Comparison of ENCODE assay signal across 15 cellular contexts in the genomic region with DNA sequence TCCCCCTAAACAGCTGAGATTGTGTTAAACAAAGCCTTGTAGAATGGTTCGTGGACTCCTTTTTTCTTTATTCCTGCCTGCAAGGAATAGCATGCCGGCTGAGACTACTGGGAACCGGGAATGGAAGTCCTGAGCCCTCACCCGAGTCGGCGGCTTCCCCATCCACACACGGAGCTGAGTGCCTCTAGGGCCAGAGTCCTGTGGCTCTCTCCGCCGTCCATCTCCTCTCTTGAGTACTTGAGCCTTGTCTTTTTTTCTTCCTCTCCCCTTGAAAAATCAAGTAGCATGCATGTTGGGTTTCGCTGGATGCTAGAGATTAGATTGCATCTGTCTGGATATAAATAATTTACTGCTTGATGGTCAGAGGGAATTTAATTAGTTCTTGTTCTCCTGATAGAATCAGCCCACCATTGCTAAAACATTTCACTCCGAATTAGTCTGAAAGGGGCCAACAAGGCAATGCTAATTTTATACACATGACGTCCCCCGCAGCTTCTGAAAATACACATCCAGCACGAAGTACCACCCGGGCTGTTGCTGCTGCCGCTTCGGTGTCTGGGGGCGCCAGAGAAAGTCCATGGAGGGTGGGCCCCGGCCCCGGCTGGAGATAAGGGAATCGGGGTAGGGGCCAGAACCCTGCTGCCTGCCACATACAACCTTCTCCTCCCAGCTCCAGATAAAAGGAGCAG. TPM values are rescaled to one million over a fixed set of nuclear protein-coding genes. Genes with fewer than 3 reads are reported as not detected.
"Had no signal": no experiment of that assay in that cellular context is flagged by ENCODE, and none has a peak within 500 bp of the region (broad histone marks: within the 10 kb centered on the region; RNA-seq: fewer than 3 reads in every experiment).

No MANE protein-coding gene starts in this region.

- H3K27ac ChIP-seq: gastroesophageal sphincter, neural progenitor cell, pancreas, transverse colon, VCaP had no signal

- H3K36me3 ChIP-seq: gastroesophageal sphincter, neural progenitor cell, pancreas, transverse colon had no signal

- H3K36me3 Mint-ChIP-seq: activated naive CD8-positive, alpha-beta T cell treated with anti-CD3 and anti-CD28 coated beads, Interleukin-2, amount 10 ng/mL, durations not matched to agents 7 days and 5 days; neural progenitor cell; T-cell had no signal

- H3K9ac ChIP-seq: neural progenitor cell had no signal

- DNase-seq: activated CD4-positive, alpha-beta memory T cell treated with anti-CD3 and anti-CD28 coated beads, Interleukin-2, amount 10 ng/mL, durations not matched to agents 7 days and 5 days; activated gamma-delta T cell; activated naive CD8-positive, alpha-beta T cell treated with anti-CD3 and anti-CD28 coated beads, Interleukin-2, amount 10 ng/mL, durations not matched to agents 7 days and 5 days; activated T-cell treated with anti-CD3 and anti-CD28 coated beads, Interleukin-2, amount 50 U/mL, for 48 hours; pancreas; small intestine; T-cell; T1000; transverse colon had no signal

- ATAC-seq: gastroesophageal sphincter, pancreas, T-cell had no signal

- H3K4me3 ChIP-seq: gastroesophageal sphincter, neural progenitor cell, pancreas, transverse colon had no signal

- H3K4me1 ChIP-seq: gastroesophageal sphincter, pancreas, transverse colon had no signal

- H3K9me3 ChIP-seq: gastroesophageal sphincter, pancreas, transverse colon had no signal

- H3K27me3 ChIP-seq: neural progenitor cell had no signal

- H3K9me3 Mint-ChIP-seq: activated CD4-positive, alpha-beta memory T cell treated with anti-CD3 and anti-CD28 coated beads, Interleukin-2, amount 10 ng/mL, durations not matched to agents 7 days and 5 days; activated naive CD8-positive, alpha-beta T cell treated with anti-CD3 and anti-CD28 coated beads, Interleukin-2, amount 10 ng/mL, durations not matched to agents 7 days and 5 days; neural progenitor cell; T-cell had no signal

- H3K27ac Mint-ChIP-seq: activated CD4-positive, alpha-beta memory T cell treated with anti-CD3 and anti-CD28 coated beads, Interleukin-2, amount 10 ng/mL, durations not matched to agents 7 days and 5 days; activated naive CD8-positive, alpha-beta T cell treated with anti-CD3 and anti-CD28 coated beads, Interleukin-2, amount 10 ng/mL, durations not matched to agents 7 days and 5 days; neural progenitor cell; T-cell had no signal

- H3K4me3 Mint-ChIP-seq: activated CD4-positive, alpha-beta memory T cell treated with anti-CD3 and anti-CD28 coated beads, Interleukin-2, amount 10 ng/mL, durations not matched to agents 7 days and 5 days; activated naive CD8-positive, alpha-beta T cell treated with anti-CD3 and anti-CD28 coated beads, Interleukin-2, amount 10 ng/mL, durations not matched to agents 7 days and 5 days; neural progenitor cell; T-cell had no signal

- H3K4me2 ChIP-seq: neural progenitor cell had no signal

- H3K4me1 Mint-ChIP-seq: activated CD4-positive, alpha-beta memory T cell treated with anti-CD3 and anti-CD28 coated beads, Interleukin-2, amount 10 ng/mL, durations not matched to agents 7 days and 5 days; activated naive CD8-positive, alpha-beta T cell treated with anti-CD3 and anti-CD28 coated beads, Interleukin-2, amount 10 ng/mL, durations not matched to agents 7 days and 5 days; T-cell had no signal

RNA-seq across cellular contexts. Expression of gene RBFOX3, which starts 48.6 kb away (rescaled TPM):
- total RNA-seq: activated CD4-positive, alpha-beta memory T cell treated with anti-CD3 and anti-CD28 coated beads, Interleukin-2, amount 10 ng/mL, durations not matched to agents 7 days and 5 days; activated naive CD8-positive, alpha-beta T cell treated with anti-CD3 and anti-CD28 coated beads, Interleukin-2, amount 10 ng/mL, durations not matched to agents 7 days and 5 days; fibroblast of lung; kidney epithelial cell; liver; T-cell had no signal
- polyA plus RNA-seq: fibroblast of lung had no signal
